In the genomic region with DNA sequence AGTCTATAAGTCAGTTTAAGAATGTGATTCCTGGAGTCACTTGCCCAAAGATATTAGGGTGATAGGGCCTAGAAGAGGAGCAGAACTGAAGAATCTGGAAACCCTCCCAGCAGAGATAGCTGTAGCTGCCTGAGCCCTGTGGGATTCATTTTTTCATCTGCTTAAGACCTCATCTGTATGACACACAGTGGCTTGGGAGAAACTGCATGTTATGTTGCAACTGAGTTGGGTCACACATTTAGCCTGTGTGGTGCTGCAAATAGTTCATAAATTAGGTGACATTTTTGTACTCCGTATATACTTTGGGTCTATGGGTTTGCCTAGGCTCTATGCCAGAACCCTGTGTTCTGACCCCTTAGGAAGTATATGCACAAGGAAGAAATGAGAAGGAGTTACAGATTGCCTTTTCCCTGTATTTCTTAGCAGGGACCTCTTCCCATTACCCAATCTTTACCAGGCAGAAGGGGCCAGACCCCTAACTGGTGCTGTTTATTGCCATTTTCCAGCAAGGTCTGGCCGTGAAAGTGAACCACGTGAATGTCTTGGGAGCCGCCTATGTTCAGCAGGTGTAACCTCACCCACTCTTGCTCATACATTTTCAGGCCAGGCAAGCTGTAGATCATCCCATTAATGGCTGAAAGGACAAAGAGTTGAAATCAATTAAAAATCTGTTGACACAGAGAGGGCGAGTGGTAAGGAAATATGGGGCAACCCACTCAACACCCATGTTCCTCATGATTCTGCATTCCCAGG, we compare ENCODE assay signal across 12 cellular contexts. TPM values are rescaled to one million over a fixed set of nuclear protein-coding genes. Genes with fewer than 3 reads are reported as not detected.
DNase-seq lines count a peak whose midpoint lies in the region; ATAC-seq and TF ChIP-seq lines count a peak whose summit lies in the region.
"Had no signal": no experiment of that assay in that cellular context is flagged by ENCODE, and none has a peak within 500 bp of the region (broad histone marks: within the 10 kb centered on the region; RNA-seq: fewer than 3 reads in every experiment).

No MANE protein-coding gene starts in this region.

- no TSS peak for BruUV-seq in A673 (replicated peaks; lab: Mats Ljungman, UMichigan)

- CTCF ChIA-PET in A673 (lab: Charles Lee), result no interaction called here
- CTCF ChIA-PET in activated CD8-positive, alpha-beta memory T cell treated with anti-CD3 and anti-CD28 coated beads, Interleukin-2, amount 10 ng/mL, durations not matched to agents 7 days and 5 days (lab: Charles Lee), result no interaction called here

- H3K36me3 ChIP-seq in KOPT-K1 (ENCODE audit: insufficient read depth, low read length) (no peaks in the 10 kb centered on the region), left lung (no peaks in the 10 kb centered on the region), A673 (ENCODE audit: insufficient read depth, low read length, poor library complexity, severe bottlenecking) (no peaks in the 10 kb centered on the region)
- H3K36me3 ChIP-seq: BLaER1 treated with 17β-estradiol and CSF1 and Interleukin-3, amounts not matched to agents 10 nM and 100 nM had no signal

- H3K4me3 ChIP-seq in left lung, result no peak overlapping the region
- H3K4me3 ChIP-seq in A673 (ENCODE audit: low read depth, low read length, poor library complexity, severe bottlenecking), result no peak overlapping the region
- H3K4me3 ChIP-seq: BLaER1 treated with 17β-estradiol and CSF1 and Interleukin-3, amounts not matched to agents 10 nM and 100 nM had no signal

- no peaks in the 10 kb centered on the region for H3K36me3 Mint-ChIP-seq in activated CD8-positive, alpha-beta memory T cell treated with anti-CD3 and anti-CD28 coated beads, Interleukin-2, amount 10 ng/mL, durations not matched to agents 7 days and 5 days

- peak; percentile 34 for ATAC-seq in left lung
- no peak for ATAC-seq in activated CD8-positive, alpha-beta memory T cell treated with anti-CD3 and anti-CD28 coated beads, Interleukin-2, amount 10 ng/mL, durations not matched to agents 7 days and 5 days
- ATAC-seq: HCT116 had no signal

- H3K27me3 ChIP-seq in left lung (no peaks in the 10 kb centered on the region), A673 (replicated peaks; ENCODE audit: insufficient read depth, low read depth, low read length, poor library complexity) (no peaks in the 10 kb centered on the region)
- H3K27me3 ChIP-seq: BLaER1 treated with 17β-estradiol and CSF1 and Interleukin-3, amounts not matched to agents 10 nM and 100 nM had no signal

- DNase-seq in amniotic epithelial cell (ENCODE audit: low read depth) (peak; percentile 69), left lung (no peak), DMS 273 (lab: John Stamatoyannopoulos, UW; ENCODE audit: unreplicated experiment) (no peak), cerebellar nuclear complex (lab: John Stamatoyannopoulos, UW) (no peak), A673 (ENCODE audit: low spot score) (no peak)
- DNase-seq in activated CD8-positive, alpha-beta memory T cell treated with anti-CD3 and anti-CD28 coated beads, Interleukin-2, amount 10 ng/mL, durations not matched to agents 7 days and 5 days, result no peak
- DNase-seq: midbrain had no signal

- H3K4me1 Mint-ChIP-seq in activated CD8-positive, alpha-beta memory T cell treated with anti-CD3 and anti-CD28 coated beads, Interleukin-2, amount 10 ng/mL, durations not matched to agents 7 days and 5 days, result peaks cover 12% of the 10 kb centered on the region
- H3K4me1 Mint-ChIP-seq: central memory CD8-positive, alpha-beta T cell had no signal

- POLR2A ChIA-PET in A673 (lab: Charles Lee; ENCODE audit: low non-redundant PET), result no interaction called here

- no peak for TF ChIP-seq CTCF in 22Rv1 (IDR thresholded peaks at IDR 0.05)
- TF ChIP-seq CTCF in left lung (IDR thresholded peaks at IDR 0.05), result no peak
- no peak for TF ChIP-seq CTCF in A673 (conservative IDR thresholded peaks at IDR 0.05; ENCODE audit: low read depth, low read length)

- H3K27ac Mint-ChIP-seq in activated CD8-positive, alpha-beta memory T cell treated with anti-CD3 and anti-CD28 coated beads, Interleukin-2, amount 10 ng/mL, durations not matched to agents 7 days and 5 days, result no peak overlapping the region

- H3K4me1 ChIP-seq in left lung, result peaks cover 0 to 7% of the 10 kb centered on the region in 2 donors
- H3K4me1 ChIP-seq in A673 (ENCODE audit: insufficient read depth, low read length, poor library complexity, severe bottlenecking), result peaks cover 10% of the 10 kb centered on the region

- intact Hi-C loops in left lung (cut with DNase I), result no loop called here
- intact Hi-C loops in A673 (cut with micrococcal nuclease; ENCODE audit: unreplicated experiment), result no loop called here

- H3K9me3 Mint-ChIP-seq in activated CD8-positive, alpha-beta memory T cell treated with anti-CD3 and anti-CD28 coated beads, Interleukin-2, amount 10 ng/mL, durations not matched to agents 7 days and 5 days (ENCODE audit: low read depth), result no peaks in the 10 kb centered on the region
- H3K9me3 Mint-ChIP-seq: central memory CD8-positive, alpha-beta T cell had no signal

- H3K4me3 Mint-ChIP-seq in activated CD8-positive, alpha-beta memory T cell treated with anti-CD3 and anti-CD28 coated beads, Interleukin-2, amount 10 ng/mL, durations not matched to agents 7 days and 5 days, result no peak overlapping the region
- H3K4me3 Mint-ChIP-seq: central memory CD8-positive, alpha-beta T cell had no signal

- peak overlapping the region; percentile 69 for H3K27ac ChIP-seq in 22Rv1
- peak overlapping the region; percentile 25 for H3K27ac ChIP-seq in KOPT-K1 (ENCODE audit: low read depth, low read length, poor library complexity, severe bottlenecking)
- H3K27ac ChIP-seq in left lung, result no peak overlapping the region
- H3K27ac ChIP-seq in A673 (ENCODE audit: low read depth, low read length, poor library complexity, severe bottlenecking), result no peak overlapping the region
- H3K27ac ChIP-seq: BLaER1 treated with 17β-estradiol and CSF1 and Interleukin-3, amounts not matched to agents 10 nM and 100 nM had no signal

- H3K27me3 Mint-ChIP-seq in activated CD8-positive, alpha-beta memory T cell treated with anti-CD3 and anti-CD28 coated beads, Interleukin-2, amount 10 ng/mL, durations not matched to agents 7 days and 5 days, result no peaks in the 10 kb centered on the region

- H3K9me3 ChIP-seq in KOPT-K1 (ENCODE audit: insufficient read depth, low read length, poor library complexity, severe bottlenecking) (no peaks in the 10 kb centered on the region), left lung (no peaks in the 10 kb centered on the region), A673 (ENCODE audit: low read depth, low read length, poor library complexity, severe bottlenecking) (no peaks in the 10 kb centered on the region)

RNA-seq across cellular contexts. Expression of gene SLC19A2, which starts 41.9 kb away (rescaled TPM):
- total RNA-seq in left lung, result 10 to 100 TPM; 12.0 to 15.4 TPM
- 9.9 TPM in 2 replicates for total RNA-seq in A673 (2021)
- total RNA-seq in activated CD8-positive, alpha-beta memory T cell treated with anti-CD3 and anti-CD28 coated beads, Interleukin-2, amount 10 ng/mL, durations not matched to agents 7 days and 5 days, result 1 to 10 TPM; 5.0 to 7.8 TPM

RNA-seq across cellular contexts. Expression of gene F5, which starts 58.6 kb away (rescaled TPM):
- 1 to 10 TPM in 1 of 2 donors, under 1 TPM in 1; 0.90 to 7.2 TPM for total RNA-seq in left lung
- not detected in 2 replicates for total RNA-seq in A673 (2021)
- 10 to 100 TPM in 1 of 2 experiments, 1 to 10 TPM in 1; 3.1 to 14.0 TPM for total RNA-seq in activated CD8-positive, alpha-beta memory T cell treated with anti-CD3 and anti-CD28 coated beads, Interleukin-2, amount 10 ng/mL, durations not matched to agents 7 days and 5 days

Comparison
In these comparisons a context has a peak if more than half of its experiments do, and no peak if none do; other contexts are left out.
1. H3K27ac ChIP-seq: peak in 22Rv1 (single experiment) and KOPT-K1 (single experiment); none in left lung (0 of 2) and A673 (single experiment).